In genomic region chr15:90071220-90071807, GRCh38 we compare ENCODE assay signal across 8 cellular contexts. TPM values are rescaled to one million over a fixed set of nuclear protein-coding genes. Genes with fewer than 3 reads are reported as not detected.
DNase-seq lines count a peak whose midpoint lies in the region; ATAC-seq and TF ChIP-seq lines count a peak whose summit lies in the region.

No MANE protein-coding gene starts in this region.

- DNase-seq in NCI-H524 treated with DMSO at 0.1 percent for 48 hours (lab: John Stamatoyannopoulos, UW) (peak; percentile 22), dermis blood vessel endothelial cell (peak; percentile 92), lung microvascular endothelial cell (ENCODE audit: low read depth in 2 of 2) (peak; percentile 90 to 93)
- DNase-seq in activated CD4-positive, alpha-beta T cell treated with anti-CD3 and anti-CD28 coated beads, Interleukin-2, amount 50 U/mL, for 4 hours: peak; percentile 74 to 79
- DNase-seq in stimulated activated CD8-positive, alpha-beta memory T cell treated with anti-CD3 and anti-CD28 coated beads, Interleukin-15, amount 100 ng/mL, for 4 hours (ENCODE audit: low read depth in 2 of 2): peak; percentile 31 to 68

- peak; percentile 49 for ATAC-seq in HG02798 (IDR thresholded peaks at IDR 0.05; ENCODE audit: poor library complexity, unreplicated experiment)
- ATAC-seq in GM21423 (IDR thresholded peaks at IDR 0.05; ENCODE audit: unreplicated experiment): no peak

- no peaks in the 10 kb centered on the region for H3K9me2 ChIP-seq in DOHH2 (replicated peaks; ENCODE audit: control insufficient read depth, low read length)

- peaks cover 8% of the 10 kb centered on the region; the same call in 1 of the 2 replicates for H3K79me2 ChIP-seq in DOHH2 (ENCODE audit: control insufficient read depth, low read length)

- no peaks in the 10 kb centered on the region for H3F3A ChIP-seq in DOHH2 (ENCODE audit: control insufficient read depth, insufficient read depth)

- no peak overlapping the region for H3K4me3 ChIP-seq in DOHH2 (ENCODE audit: low read length)

- H3K36me3 ChIP-seq in DOHH2 (ENCODE audit: control insufficient read depth, low read length): peaks cover 38% of the 10 kb centered on the region

- no peak overlapping the region for H3K27ac ChIP-seq in DOHH2 (ENCODE audit: low read depth, low read length)

- no peaks in the 10 kb centered on the region for H3K9me3 ChIP-seq in DOHH2 (ENCODE audit: control insufficient read depth, insufficient read depth, low read length)

- no peaks in the 10 kb centered on the region for H3K27me3 ChIP-seq in DOHH2 (ENCODE audit: control insufficient read depth, low read length)

- H4K20me1 ChIP-seq in DOHH2 (ENCODE audit: control insufficient read depth, insufficient read depth, low read depth, low read length): no peaks in the 10 kb centered on the region

- peak overlapping the region; percentile 26; the same call in 1 of the 2 replicates for H3K4me2 ChIP-seq in DOHH2 (ENCODE audit: low read length)

- peaks cover 19% of the 10 kb centered on the region for H3K4me1 ChIP-seq in DOHH2 (ENCODE audit: control insufficient read depth, low read length)

- TF ChIP-seq CTCF in DOHH2 (IDR thresholded peaks at IDR 0.05; ENCODE audit: low read depth, low read length, poor library complexity, severe bottlenecking): peak; percentile 88

RNA-seq across cellular contexts. Expression of gene IDH2, which starts 31.0 kb away (rescaled TPM):
- total RNA-seq in dermis blood vessel endothelial cell (77.3 and 127 TPM in 2 replicates), lung microvascular endothelial cell (48.4 and 71.0 TPM in 2 replicates)

Comparison
In these comparisons a context has a peak if more than half of its experiments do, and no peak if none do; other contexts are left out.
1. DNase-seq: peak in every context shown above with its lines; median percentile 92 in dermis blood vessel endothelial cell; 92 in lung microvascular endothelial cell; 76 in activated CD4-positive, alpha-beta T cell treated with anti-CD3 and anti-CD28 coated beads, Interleukin-2, amount 50 U/mL, for 4 hours; 50 in stimulated activated CD8-positive, alpha-beta memory T cell treated with anti-CD3 and anti-CD28 coated beads, Interleukin-15, amount 100 ng/mL, for 4 hours; 22 in NCI-H524 treated with DMSO at 0.1 percent for 48 hours.